In the genomic region with DNA sequence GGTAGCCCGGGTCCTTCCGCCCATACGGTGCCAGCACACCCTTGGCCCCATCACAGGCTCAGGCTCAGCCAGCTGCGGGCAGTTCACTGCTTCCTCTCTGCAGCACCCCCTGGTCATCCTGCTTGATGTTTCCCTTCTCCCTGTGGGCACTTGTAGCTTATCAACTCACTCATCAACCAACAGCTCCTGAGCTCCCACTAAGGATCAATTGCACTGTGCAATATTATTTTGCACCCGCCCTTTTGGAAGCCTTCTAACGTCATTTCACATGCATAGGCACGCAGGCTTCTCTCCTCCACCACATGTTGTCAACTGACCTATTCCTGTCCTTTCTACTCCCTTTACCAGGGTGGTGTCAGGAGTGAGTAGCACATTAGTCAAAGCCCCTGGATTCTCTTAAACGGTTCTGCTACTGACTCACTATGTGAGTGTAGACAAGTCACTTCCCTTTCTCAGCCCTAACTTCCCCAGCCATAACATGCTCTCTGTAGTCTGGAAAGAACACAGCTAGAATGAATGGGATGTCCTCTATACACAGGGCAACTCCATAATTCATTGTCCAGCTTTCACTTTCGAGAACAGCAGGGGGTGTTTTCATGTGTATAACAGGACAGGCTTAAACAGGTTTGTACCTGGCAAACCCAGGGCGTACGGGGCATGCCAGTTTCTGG, we compare ENCODE assay signal across 8 cellular contexts. TPM values are rescaled to one million over a fixed set of nuclear protein-coding genes. Genes with fewer than 3 reads are reported as not detected.
DNase-seq lines count a peak whose midpoint lies in the region; ATAC-seq and TF ChIP-seq lines count a peak whose summit lies in the region.

No MANE protein-coding gene starts in this region.

- H3K27me3 Mint-ChIP-seq in GM23338 (ENCODE audit: insufficient read depth, low read depth, poor library complexity): no peaks in the 10 kb centered on the region
- peaks cover 0 to 4% of the 10 kb centered on the region in 2 donors for H3K27me3 Mint-ChIP-seq in CD8-positive, alpha-beta memory T cell

- H3K27ac Mint-ChIP-seq in GM23338: no peak overlapping the region
- H3K27ac Mint-ChIP-seq in CD8-positive, alpha-beta memory T cell: peak overlapping the region in 2 of 8 donors; percentile 3 to 37

- no peak overlapping the region for H3K4me3 ChIP-seq in GM23338
- H3K4me3 ChIP-seq in SJSA1: peak overlapping the region; percentile 22
- no peak overlapping the region for H3K4me3 ChIP-seq in CD8-positive, alpha-beta memory T cell (ENCODE audit: low read length)

- TF ChIP-seq CTCF in GM23338 (conservative IDR thresholded peaks at IDR 0.05; ENCODE audit: low read depth in 2 of 2): no peak

- peaks cover 7% of the 10 kb centered on the region; the same call in 1 of the 2 replicates for H3K9me2 ChIP-seq in GM23338 (ENCODE audit: insufficient read depth)

- no peak overlapping the region for H3K4me3 Mint-ChIP-seq in GM23338
- no peak overlapping the region for H3K4me3 Mint-ChIP-seq in CD8-positive, alpha-beta memory T cell

- no peak for ATAC-seq in GM23338
- ATAC-seq in HG03039 (IDR thresholded peaks at IDR 0.05; ENCODE audit: unreplicated experiment): no peak
- no peak for ATAC-seq in GM18867 (IDR thresholded peaks at IDR 0.05; ENCODE audit: unreplicated experiment)

- DNase-seq in CMK (ENCODE audit: low read depth) (peak; percentile 36), GM23338 (ENCODE audit: low spot score) (no peak), SJSA1 (ENCODE audit: low read depth in 1 of 2, low spot score in 2 of 2) (peak; percentile 88 to 90), fibroblast of peridontal ligament (ENCODE audit: extremely low read depth) (peak; percentile 96), pulmonary artery endothelial cell (ENCODE audit: low read depth, low spot score) (peak; percentile 68)
- no peak for DNase-seq in CD8-positive, alpha-beta memory T cell

- H3K9me3 ChIP-seq in SJSA1 (replicated peaks): no peaks in the 10 kb centered on the region
- H3K9me3 ChIP-seq in CD8-positive, alpha-beta memory T cell (ENCODE audit: low read length): no peaks in the 10 kb centered on the region

- 0 out of 2 replicates have a peak, but pooled peaks cover 3% of the 10 kb centered on the region for H3F3A ChIP-seq in GM23338 (replicated peaks; ENCODE audit: low read depth)

- no peaks in the 10 kb centered on the region for H3K36me3 Mint-ChIP-seq in GM23338 (ENCODE audit: low read depth)
- H3K36me3 Mint-ChIP-seq in CD8-positive, alpha-beta memory T cell: peaks cover 0 to 1% (median 0%) of the 10 kb centered on the region in 3 donors

- peak overlapping the region; percentile 85 for H2AFZ ChIP-seq in GM23338

- no peaks in the 10 kb centered on the region for H3K9me3 Mint-ChIP-seq in GM23338
- H3K9me3 Mint-ChIP-seq in CD8-positive, alpha-beta memory T cell: no peaks in the 10 kb centered on the region

- H3K79me2 ChIP-seq in GM23338 (replicated peaks; ENCODE audit: insufficient read depth): no peaks in the 10 kb centered on the region

- H3K36me3 ChIP-seq in GM23338 (ENCODE audit: insufficient read depth) (no peaks in the 10 kb centered on the region), SJSA1 (no peaks in the 10 kb centered on the region)
- no peaks in the 10 kb centered on the region for H3K36me3 ChIP-seq in CD8-positive, alpha-beta memory T cell (ENCODE audit: insufficient read depth, low read length)

- peaks cover 25% of the 10 kb centered on the region for H3K4me1 Mint-ChIP-seq in GM23338
- H3K4me1 Mint-ChIP-seq in CD8-positive, alpha-beta memory T cell: peaks cover 0 to 1% (median 0%) of the 10 kb centered on the region in 3 donors

- peak overlapping the region; percentile 56 for H3K4me2 ChIP-seq in GM23338

- H4K20me1 ChIP-seq in GM23338 (replicated peaks; ENCODE audit: insufficient read depth): no peaks in the 10 kb centered on the region

- POLR2A ChIA-PET in CD8-positive, alpha-beta memory T cell (lab: Charles Lee): no interaction called here

- no peaks in the 10 kb centered on the region for H3K27me3 ChIP-seq in GM23338 (ENCODE audit: insufficient read depth)
- no peaks in the 10 kb centered on the region for H3K27me3 ChIP-seq in SJSA1 (replicated peaks)
- H3K27me3 ChIP-seq in CD8-positive, alpha-beta memory T cell (ENCODE audit: insufficient read depth, low read length, poor library complexity, severe bottlenecking): no peaks in the 10 kb centered on the region

- H3K4me1 ChIP-seq in GM23338 (ENCODE audit: insufficient read depth): peaks cover 31% of the 10 kb centered on the region
- peaks cover 74% of the 10 kb centered on the region for H3K4me1 ChIP-seq in SJSA1 (replicated peaks)
- H3K4me1 ChIP-seq in CD8-positive, alpha-beta memory T cell (ENCODE audit: insufficient read depth, low read length): no peaks in the 10 kb centered on the region

- CTCF ChIA-PET in CD8-positive, alpha-beta memory T cell (lab: Charles Lee): interaction anchor here (1.4 kb wide), 1 partner anchor 48 kb away, joined by 3 read pairs; no protein-coding TSS in a partner anchor

- H3K27ac ChIP-seq in GM23338 (ENCODE audit: low read depth) (no peak overlapping the region), SJSA1 (peak overlapping the region; percentile 93)
- H3K27ac ChIP-seq in CD8-positive, alpha-beta memory T cell (ENCODE audit: low read depth, low read length): no peak overlapping the region

TF ChIP-seq in GM23338, 12 proteins besides CTCF, POLR2A, EP300 and RAD21 (continues in another document):
- no peak for TF ChIP-seq ZNF462 (CRISPR knock-in tag; IDR thresholded peaks at IDR 0.05)
- TF ChIP-seq ZNF114 (CRISPR knock-in tag; IDR thresholded peaks at IDR 0.05): no peak

RNA-seq across cellular contexts. Expression of gene IRF2BP2, which starts 47.1 kb away (rescaled TPM):
- 62.4 and 62.9 TPM in 2 replicates for total RNA-seq in GM23338 (2014; rRNA removed; shearing (Covaris generic))
- polyA plus RNA-seq in GM23338 (2016; fragmentation: Nextera tagmentation; extraction: Ambion mirVana): 19.4 and 21.5 TPM in 2 replicates
- 42.1 and 60.8 TPM in 2 replicates for total RNA-seq in SJSA1 (2014; rRNA removed; shearing (Covaris generic))
- 62.4 and 74.6 TPM in 2 replicates for total RNA-seq in pulmonary artery endothelial cell
- 10 to 100 TPM; 91.8 to 98.4 TPM for total RNA-seq in CD8-positive, alpha-beta memory T cell
- 42.5 TPM for polyA plus RNA-seq in CD8-positive, alpha-beta memory T cell

Comparison
In these comparisons a context has a peak if more than half of its experiments do, and no peak if none do; other contexts are left out.
1. DNase-seq: peak in CMK (single experiment), SJSA1 (2 of 2), fibroblast of peridontal ligament (single experiment) and pulmonary artery endothelial cell (single experiment); none in GM23338 (single experiment) and CD8-positive, alpha-beta memory T cell (0 of 5).